In genomic region chr17:29613856-29614255, GRCh38 we compare ENCODE assay signal across 1 cellular context.
TF ChIP-seq lines count a peak whose summit lies in the region.

No MANE protein-coding gene starts in this region.

TF ChIP-seq in SK-N-SH treated with all-trans-retinoic acid at 6 μM for 48 hours, 23 proteins besides CTCF, POLR2A, EP300 and RAD21 (continued from another document):
- TF ChIP-seq CSRNP3 (CRISPR knock-in tag; IDR thresholded peaks at IDR 0.05) (no peak), ZNF8 (CRISPR knock-in tag; IDR thresholded peaks at IDR 0.05) (no peak), RARB (CRISPR knock-in tag; IDR thresholded peaks at IDR 0.05) (no peak), CSDC2 (CRISPR knock-in tag; IDR thresholded peaks at IDR 0.05) (no peak), CREB5 (CRISPR knock-in tag; IDR thresholded peaks at IDR 0.05; ENCODE audit: low read depth) (no peak), ZFP30 (CRISPR knock-in tag; IDR thresholded peaks at IDR 0.05) (no peak), PATZ1 (CRISPR knock-in tag; IDR thresholded peaks at IDR 0.05; ENCODE audit: borderline replicate concordance) (no peak)
